In the genomic region with DNA sequence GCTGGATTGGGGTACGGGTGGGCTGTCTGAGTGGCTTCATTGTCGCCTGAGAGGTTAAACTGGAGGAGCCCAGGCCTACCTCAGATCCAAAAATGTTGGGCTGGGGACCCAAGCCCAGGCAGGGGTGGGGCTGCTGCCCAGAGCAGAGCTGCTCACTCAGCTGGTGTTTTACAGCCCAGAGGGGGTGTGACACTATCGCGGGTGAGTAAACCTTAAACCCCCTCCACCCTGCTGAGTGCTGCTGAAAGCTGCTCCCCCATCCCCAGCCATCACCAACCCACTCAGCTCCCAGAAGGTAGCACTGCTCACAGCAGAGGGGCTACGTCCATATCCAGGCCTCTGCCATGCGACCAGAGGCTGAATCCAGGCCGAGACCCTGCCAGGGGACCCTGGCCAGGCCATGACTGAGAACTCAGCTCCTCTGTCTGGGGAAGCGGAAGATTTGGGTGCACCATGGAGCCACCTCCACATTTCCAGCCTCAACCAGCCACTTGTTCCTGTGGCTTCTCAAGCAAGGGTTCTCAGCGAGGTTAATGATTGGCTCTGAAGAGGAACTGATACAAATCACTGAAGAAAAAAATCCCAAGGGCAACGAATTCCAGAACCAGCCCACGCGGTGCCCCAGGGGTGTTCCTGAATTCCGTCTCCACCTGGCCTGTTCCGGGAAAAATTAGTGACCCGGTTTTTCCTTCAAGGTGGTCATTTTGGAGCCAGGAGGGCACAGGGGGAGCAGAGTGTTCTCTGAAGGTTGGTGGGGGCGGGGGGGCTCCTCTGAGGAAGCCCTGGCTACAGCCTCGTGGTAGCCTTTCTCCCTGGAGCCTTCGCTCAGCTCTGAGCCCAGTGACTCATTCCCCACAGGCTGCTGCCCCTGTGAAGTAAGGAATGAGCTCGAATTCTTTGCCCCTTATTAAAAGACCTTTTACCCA, we compare ENCODE assay signal across 8 cellular contexts. TPM values are rescaled to one million over a fixed set of nuclear protein-coding genes. Genes with fewer than 3 reads are reported as not detected.
DNase-seq lines count a peak whose midpoint lies in the region; ATAC-seq, FAIRE-seq and TF ChIP-seq lines count a peak whose summit lies in the region.

No MANE protein-coding gene starts in this region.

- WGBS in tibial nerve, 2 donors, result 58 to 66% methylated on average over 17 to 19 of the region's 19 CpGs

- H3K27ac ChIP-seq in HEK293 (ENCODE audit: extremely low read depth, low read depth, low read length) (no peak overlapping the region), tibial nerve (peak overlapping the region in 3 of 4 donors; percentile 15 to 75 (median 72))

- H3K4me3 Mint-ChIP-seq in activated naive CD8-positive, alpha-beta T cell treated with anti-CD3 and anti-CD28 coated beads, Interleukin-2, amount 50 U/mL, for 24 hours, result peak overlapping the region; percentile 60

- H3K4me1 Mint-ChIP-seq in activated naive CD8-positive, alpha-beta T cell treated with anti-CD3 and anti-CD28 coated beads, Interleukin-2, amount 50 U/mL, for 24 hours, result peaks cover 30% of the 10 kb centered on the region

- TF ChIP-seq EP300 in tibial nerve (IDR thresholded peaks at IDR 0.05), result no peak

- H3K27me3 ChIP-seq in kidney epithelial cell (ENCODE audit: control insufficient read depth, insufficient read depth, low read length), result no peaks in the 10 kb centered on the region
- no peaks in the 10 kb centered on the region for H3K27me3 ChIP-seq in tibial nerve

- FAIRE-seq in G401.6 (lab: Jason Lieb, UNC) (peak; percentile 93), D721Med (lab: Jason Lieb, UNC) (no peak)

- POLR2A ChIA-PET in HEK293 (lab: Yijun Ruan, JAX), result no interaction called here

- no peaks in the 10 kb centered on the region for H3K27me3 Mint-ChIP-seq in activated naive CD8-positive, alpha-beta T cell treated with anti-CD3 and anti-CD28 coated beads, Interleukin-2, amount 50 U/mL, for 24 hours

- TF ChIP-seq CTCF in HEK293 (tag by site-specific recombination; IDR thresholded peaks at IDR 0.05) (no peak), kidney epithelial cell (IDR thresholded peaks at IDR 0.05; ENCODE audit: insufficient read depth, low read length, poor library complexity, severe bottlenecking) (no peak), tibial nerve (IDR thresholded peaks at IDR 0.05) (no peak), D721Med (IDR thresholded peaks at IDR 0.05; ENCODE audit: insufficient read depth, missing control alignments) (no peak)

- no peak for TF ChIP-seq POLR2A in tibial nerve (IDR thresholded peaks at IDR 0.05)

- H3K4me1 ChIP-seq in HEK293 (ENCODE audit: control insufficient read depth, insufficient read depth, low read length), result peaks cover 2% of the 10 kb centered on the region; the same call in 1 of the 2 replicates
- H3K4me1 ChIP-seq in tibial nerve, result peaks cover 0 to 43% (median 26%) of the 10 kb centered on the region in 4 donors

- H3K9me3 Mint-ChIP-seq in activated naive CD8-positive, alpha-beta T cell treated with anti-CD3 and anti-CD28 coated beads, Interleukin-2, amount 50 U/mL, for 24 hours, result no peaks in the 10 kb centered on the region

- no peak overlapping the region for H3K27ac Mint-ChIP-seq in activated naive CD8-positive, alpha-beta T cell treated with anti-CD3 and anti-CD28 coated beads, Interleukin-2, amount 50 U/mL, for 24 hours

- H3K36me3 Mint-ChIP-seq in activated naive CD8-positive, alpha-beta T cell treated with anti-CD3 and anti-CD28 coated beads, Interleukin-2, amount 50 U/mL, for 24 hours (ENCODE audit: low read depth), result no peaks in the 10 kb centered on the region

- H3K9me3 ChIP-seq in HEK293 (ENCODE audit: control insufficient read depth, insufficient read depth, low read depth, low read length), result no peaks in the 10 kb centered on the region
- no peaks in the 10 kb centered on the region for H3K9me3 ChIP-seq in tibial nerve

- peak; percentile 61 for ATAC-seq in activated naive CD8-positive, alpha-beta T cell treated with anti-CD3 and anti-CD28 coated beads, Interleukin-2, amount 50 U/mL, for 24 hours

- no peak for DNase-seq in activated naive CD8-positive, alpha-beta T cell treated with anti-CD3 and anti-CD28 coated beads, Interleukin-2, amount 50 U/mL, for 24 hours
- DNase-seq in kidney epithelial cell (ENCODE audit: low read depth) (peak; percentile 84), tibial nerve (ENCODE audit: low spot score in 2 of 2) (no peak), D721Med (ENCODE audit: insufficient read length, low spot score) (no peak), NK-92 (lab: John Stamatoyannopoulos, UW; ENCODE audit: unreplicated experiment) (no peak), NCI-H2196 (lab: John Stamatoyannopoulos, UW; ENCODE audit: unreplicated experiment) (no peak)

- CTCF ChIA-PET in HEK293 (lab: Yijun Ruan, JAX), result interaction anchor here (0.7 to 1.6 kb wide), 3 partner anchors 18 to 218 kb away, joined by 3 to 8 read pairs (median 8); no protein-coding TSS in a partner anchor

- H3K4me3 ChIP-seq in HEK293 (ENCODE audit: low read depth, low read length) (no peak overlapping the region), kidney epithelial cell (ENCODE audit: low read depth, low read length) (no peak overlapping the region), tibial nerve (peak overlapping the region in 1 of 4 donors; percentile 51)

- H3K36me3 ChIP-seq in HEK293 (ENCODE audit: control insufficient read depth in 2 of 2, insufficient read depth in 1 of 2, low read length in 2 of 2) (no peaks in the 10 kb centered on the region), kidney epithelial cell (ENCODE audit: control insufficient read depth, insufficient read depth, low read length) (no peaks in the 10 kb centered on the region), tibial nerve (no peaks in the 10 kb centered on the region)

TF ChIP-seq in HEK293, 187 proteins besides CTCF, POLR2A, EP300 and RAD21 (continues in another document):
- TF ChIP-seq ZNF621 (tag by site-specific recombination; IDR thresholded peaks at IDR 0.05), result no peak
- TF ChIP-seq ZNF302 (tag by site-specific recombination; IDR thresholded peaks at IDR 0.05; ENCODE audit: low read depth), result no peak
- no peak for TF ChIP-seq ZNF133 (tag by site-specific recombination; IDR thresholded peaks at IDR 0.05)
- no peak for TF ChIP-seq HIC1 (tag by site-specific recombination; IDR thresholded peaks at IDR 0.05)
- TF ChIP-seq ZNF600 (tag by site-specific recombination; IDR thresholded peaks at IDR 0.05), result 0 out of 2 replicates have a peak, but pooled peaks have one; percentile 27
- peak; percentile 84 for TF ChIP-seq KLF1 (tag by site-specific recombination; IDR thresholded peaks at IDR 0.05)

RNA-seq across cellular contexts. Expression of gene SLC16A5, which starts 9.4 kb away (rescaled TPM):
- 19.1 and 23.1 TPM in 2 replicates for total RNA-seq in kidney epithelial cell
- total RNA-seq in tibial nerve, result 10 to 100 TPM in 1 of 4 donors, 1 to 10 TPM in 3; 4.6 to 27.9 (median 7.7) TPM

RNA-seq across cellular contexts. Expression of gene KCTD2, which starts 31.3 kb away (rescaled TPM):
- 15.6 and 19.2 TPM in 2 replicates for total RNA-seq in kidney epithelial cell
- 10 to 100 TPM; 24.9 to 33.5 (median 32.6) TPM for total RNA-seq in tibial nerve

RNA-seq across cellular contexts. Expression of gene ARMC7, which starts 31.4 kb away (rescaled TPM):
- total RNA-seq in kidney epithelial cell (7.9 and 8.0 TPM in 2 replicates), tibial nerve (10 to 100 TPM in 1 of 4 donors, 1 to 10 TPM in 3; 4.2 to 12.0 (median 8.3) TPM)

RNA-seq across cellular contexts. Expression of gene ATP5PD, which starts 31.6 kb away (rescaled TPM):
- 247 and 275 TPM in 2 replicates for total RNA-seq in kidney epithelial cell
- total RNA-seq in tibial nerve, result 100 to 1,000 TPM; 171 to 241 (median 220) TPM

RNA-seq across cellular contexts. Expression of gene NT5C, which starts 53.2 kb away (rescaled TPM):
- 107 and 114 TPM in 2 replicates for total RNA-seq in kidney epithelial cell
- 100 to 1,000 TPM; 137 to 194 (median 166) TPM for total RNA-seq in tibial nerve
